ENCODE assay signal across 19 cellular contexts in the genomic region with DNA sequence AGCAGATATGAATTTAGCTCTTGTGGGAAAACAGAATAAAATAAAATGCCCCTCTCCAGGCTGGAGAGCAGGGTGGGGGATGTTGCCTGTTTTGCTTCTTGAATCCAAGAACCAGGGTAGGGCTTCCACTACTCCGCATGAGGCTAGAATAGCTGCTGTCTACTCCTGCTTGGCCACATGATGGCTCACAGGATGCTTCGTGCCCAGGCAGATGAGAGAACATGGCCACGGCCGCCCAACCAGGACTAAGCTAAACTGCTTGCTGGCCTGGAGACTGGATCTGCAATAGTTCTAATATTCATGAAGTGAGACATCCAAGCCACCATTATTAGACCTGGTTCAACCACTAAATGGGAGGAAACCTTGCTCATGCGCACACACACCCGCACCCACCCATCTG.
A peak's percentile ranks its signal among the peaks of the same experiment; 100 is the strongest.
DNase-seq lines count a peak whose midpoint lies in the region; ATAC-seq and TF ChIP-seq lines count a peak whose summit lies in the region.
"Had no signal": no experiment of that assay in that cellular context is flagged by ENCODE, and none has a peak within 500 bp of the region (broad histone marks: within the 10 kb centered on the region; RNA-seq: fewer than 3 reads in every experiment).

No MANE protein-coding gene starts in this region.

- no peaks in the 10 kb centered on the region for H3K9me3 ChIP-seq in heart right ventricle
- H3K9me3 ChIP-seq in tibial nerve: no peaks in the 10 kb centered on the region
- H3K9me3 ChIP-seq: gastrocnemius medialis, mucosa of descending colon, neutrophil had no signal

- WGBS in heart right ventricle, 2 donors: 72 to 74% methylated on average over 6 of the region's 6 CpGs
- WGBS in tibial nerve, 2 donors: 77 to 81% methylated on average over 6 of the region's 6 CpGs

- H3K36me3 ChIP-seq in GM23338 (ENCODE audit: insufficient read depth) (no peaks in the 10 kb centered on the region), heart right ventricle (no peaks in the 10 kb centered on the region), tibial nerve (no peaks in the 10 kb centered on the region)
- H3K36me3 ChIP-seq: gastrocnemius medialis, neutrophil had no signal

- peak overlapping the region; percentile 63; the same call in 1 of the 2 replicates for H2AFZ ChIP-seq in GM23338

- intact Hi-C loops in heart right ventricle (cut with DNase I): loop anchor here in 8 of 10 donors (5.0 to 10.0 kb wide), 2 partner anchors 181 to 183 kb away; no protein-coding TSS in a partner anchor
- intact Hi-C loops in posterior vena cava (cut with DNase I): no loop called here

- H3K4me1 Mint-ChIP-seq in GM23338: peaks cover 9% of the 10 kb centered on the region; the same call in 2 of the 3 replicates

- no peaks in the 10 kb centered on the region for H4K20me1 ChIP-seq in GM23338 (replicated peaks; ENCODE audit: insufficient read depth)

- no peak overlapping the region for H3K27ac Mint-ChIP-seq in GM23338

- no peak for TF ChIP-seq POLR2A in tibial nerve (IDR thresholded peaks at IDR 0.05)

- no peaks in the 10 kb centered on the region for H3K9me2 ChIP-seq in GM23338 (ENCODE audit: insufficient read depth)

- H3K79me2 ChIP-seq in GM23338 (replicated peaks; ENCODE audit: insufficient read depth): no peaks in the 10 kb centered on the region

- no peak for TF ChIP-seq EP300 in tibial nerve (IDR thresholded peaks at IDR 0.05)

- TF ChIP-seq CTCF in GM23338 (conservative IDR thresholded peaks at IDR 0.05; ENCODE audit: low read depth in 2 of 2) (peak in 1 of 2 experiments; percentile 35; a peak in 2 of 4 replicates), VCaP (conservative IDR thresholded peaks at IDR 0.05) (no peak), heart right ventricle (IDR thresholded peaks at IDR 0.05) (peak in 7 of 9 donors; percentile 7 to 49 (median 25)), tibial nerve (IDR thresholded peaks at IDR 0.05) (no peak)

- H3K9me3 Mint-ChIP-seq in GM23338: no peaks in the 10 kb centered on the region

- ATAC-seq in GM23338 (peak; percentile 68), heart right ventricle (peak; percentile 28 to 96 (median 86))
- ATAC-seq: gastrocnemius medialis, GM12878, HCT116, mucosa of descending colon had no signal

- H3K4me3 Mint-ChIP-seq in GM23338: no peak overlapping the region

- H3K36me3 Mint-ChIP-seq in GM23338 (ENCODE audit: low read depth): no peaks in the 10 kb centered on the region

- no peak overlapping the region for H3K4me2 ChIP-seq in GM23338

- no peaks in the 10 kb centered on the region for H3K27me3 Mint-ChIP-seq in GM23338 (ENCODE audit: insufficient read depth, low read depth, poor library complexity)

- H3F3A ChIP-seq in GM23338 (replicated peaks; ENCODE audit: low read depth): no peaks in the 10 kb centered on the region

- peaks cover 10% of the 10 kb centered on the region; the same call in 1 of the 2 replicates for H3K4me1 ChIP-seq in GM23338 (ENCODE audit: insufficient read depth)
- H3K4me1 ChIP-seq in heart right ventricle: no peaks in the 10 kb centered on the region
- H3K4me1 ChIP-seq in tibial nerve: no peaks in the 10 kb centered on the region

- no peaks in the 10 kb centered on the region for H3K27me3 ChIP-seq in GM23338 (ENCODE audit: insufficient read depth)
- no peaks in the 10 kb centered on the region for H3K27me3 ChIP-seq in heart right ventricle
- H3K27me3 ChIP-seq in tibial nerve: no peaks in the 10 kb centered on the region
- H3K27me3 ChIP-seq: gastrocnemius medialis, neutrophil had no signal

- peak; percentile 36 for DNase-seq in GM23338 (ENCODE audit: low spot score)
- DNase-seq in heart right ventricle: peak; percentile 22 to 29
- DNase-seq in posterior vena cava (ENCODE audit: low spot score): peak; percentile 83
- no peak for DNase-seq in tibial nerve (ENCODE audit: low spot score in 2 of 2)
- no peak for DNase-seq in AML-193 (lab: John Stamatoyannopoulos, UW)
- DNase-seq in NCI-H82 treated with DMSO at 0.1 percent for 48 hours (lab: John Stamatoyannopoulos, UW; ENCODE audit: unreplicated experiment): no peak
- DNase-seq: activated naive CD4-positive, alpha-beta T cell treated with Interleukin-2 at 50 U/mL for 16 hours; GDM1; KBM-7; mucosa of descending colon; NCI-H2081 treated with DMSO at 0.1 percent for 48 hours; NCI-H526; stimulated activated CD4-positive, alpha-beta T cell treated with anti-CD3 and anti-CD28 coated beads, Interleukin-2, amount 100 ng/mL, for 48 hours had no signal

- H3K4me3 ChIP-seq in GM23338 (no peak overlapping the region), heart right ventricle (no peak overlapping the region), tibial nerve (no peak overlapping the region)
- H3K4me3 ChIP-seq: coronary artery, gastrocnemius medialis, GM12878, mucosa of descending colon had no signal

- H3K27ac ChIP-seq in GM23338 (ENCODE audit: low read depth) (no peak overlapping the region), VCaP (peak overlapping the region; percentile 50; the same call in 1 of the 2 replicates), heart right ventricle (no peak overlapping the region), tibial nerve (no peak overlapping the region)
- H3K27ac ChIP-seq: coronary artery, gastrocnemius medialis, neutrophil had no signal

TF ChIP-seq in GM23338, 12 proteins besides CTCF, POLR2A, EP300 and RAD21 (continues in another document):
- TF ChIP-seq, protein P1, sequence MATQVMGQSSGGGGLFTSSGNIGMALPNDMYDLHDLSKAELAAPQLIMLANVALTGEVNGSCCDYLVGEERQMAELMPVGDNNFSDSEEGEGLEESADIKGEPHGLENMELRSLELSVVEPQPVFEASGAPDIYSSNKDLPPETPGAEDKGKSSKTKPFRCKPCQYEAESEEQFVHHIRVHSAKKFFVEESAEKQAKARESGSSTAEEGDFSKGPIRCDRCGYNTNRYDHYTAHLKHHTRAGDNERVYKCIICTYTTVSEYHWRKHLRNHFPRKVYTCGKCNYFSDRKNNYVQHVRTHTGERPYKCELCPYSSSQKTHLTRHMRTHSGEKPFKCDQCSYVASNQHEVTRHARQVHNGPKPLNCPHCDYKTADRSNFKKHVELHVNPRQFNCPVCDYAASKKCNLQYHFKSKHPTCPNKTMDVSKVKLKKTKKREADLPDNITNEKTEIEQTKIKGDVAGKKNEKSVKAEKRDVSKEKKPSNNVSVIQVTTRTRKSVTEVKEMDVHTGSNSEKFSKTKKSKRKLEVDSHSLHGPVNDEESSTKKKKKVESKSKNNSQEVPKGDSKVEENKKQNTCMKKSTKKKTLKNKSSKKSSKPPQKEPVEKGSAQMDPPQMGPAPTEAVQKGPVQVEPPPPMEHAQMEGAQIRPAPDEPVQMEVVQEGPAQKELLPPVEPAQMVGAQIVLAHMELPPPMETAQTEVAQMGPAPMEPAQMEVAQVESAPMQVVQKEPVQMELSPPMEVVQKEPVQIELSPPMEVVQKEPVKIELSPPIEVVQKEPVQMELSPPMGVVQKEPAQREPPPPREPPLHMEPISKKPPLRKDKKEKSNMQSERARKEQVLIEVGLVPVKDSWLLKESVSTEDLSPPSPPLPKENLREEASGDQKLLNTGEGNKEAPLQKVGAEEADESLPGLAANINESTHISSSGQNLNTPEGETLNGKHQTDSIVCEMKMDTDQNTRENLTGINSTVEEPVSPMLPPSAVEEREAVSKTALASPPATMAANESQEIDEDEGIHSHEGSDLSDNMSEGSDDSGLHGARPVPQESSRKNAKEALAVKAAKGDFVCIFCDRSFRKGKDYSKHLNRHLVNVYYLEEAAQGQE (IDR thresholded peaks at IDR 0.05; ENCODE audit: unreplicated experiment): no peak
- TF ChIP-seq, protein P2, sequence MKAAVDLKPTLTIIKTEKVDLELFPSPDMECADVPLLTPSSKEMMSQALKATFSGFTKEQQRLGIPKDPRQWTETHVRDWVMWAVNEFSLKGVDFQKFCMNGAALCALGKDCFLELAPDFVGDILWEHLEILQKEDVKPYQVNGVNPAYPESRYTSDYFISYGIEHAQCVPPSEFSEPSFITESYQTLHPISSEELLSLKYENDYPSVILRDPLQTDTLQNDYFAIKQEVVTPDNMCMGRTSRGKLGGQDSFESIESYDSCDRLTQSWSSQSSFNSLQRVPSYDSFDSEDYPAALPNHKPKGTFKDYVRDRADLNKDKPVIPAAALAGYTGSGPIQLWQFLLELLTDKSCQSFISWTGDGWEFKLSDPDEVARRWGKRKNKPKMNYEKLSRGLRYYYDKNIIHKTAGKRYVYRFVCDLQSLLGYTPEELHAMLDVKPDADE (IDR thresholded peaks at IDR 0.05): no peak
- TF ChIP-seq CREB1 (CRISPR knock-in tag; IDR thresholded peaks at IDR 0.05; ENCODE audit: low read depth) (no peak), NANOG (IDR thresholded peaks at IDR 0.05; ENCODE audit: borderline replicate concordance) (no peak), POLR2AphosphoS5 (IDR thresholded peaks at IDR 0.05; ENCODE audit: low read depth) (no peak), JUNB (IDR thresholded peaks at IDR 0.05; ENCODE audit: unreplicated experiment) (no peak), ZNF331 (CRISPR knock-in tag; IDR thresholded peaks at IDR 0.05; ENCODE audit: low read depth) (no peak), ZNF114 (CRISPR knock-in tag; IDR thresholded peaks at IDR 0.05) (no peak), EZH2 (IDR thresholded peaks at IDR 0.05; ENCODE audit: low read depth, unreplicated experiment) (no peak), STAT1 (IDR thresholded peaks at IDR 0.05; ENCODE audit: unreplicated experiment) (no peak)

Comparison
In these comparisons a context has a peak if more than half of its experiments do, and no peak if none do; other contexts are left out.
1. DNase-seq: peak in GM23338 (single experiment), heart right ventricle (2 of 2) and posterior vena cava (single experiment); none in tibial nerve (0 of 2), AML-193 (0 of 2) and NCI-H82 treated with DMSO at 0.1 percent for 48 hours (single experiment).
2. CTCF ChIP-seq: peak in heart right ventricle (7 of 9); none in VCaP (single experiment) and tibial nerve (0 of 5).
3. intact Hi-C loops: an anchor here in heart right ventricle (5.0 to 10.0 kb wide); none called in posterior vena cava.